11 cellular contexts compared by ENCODE assay signal in genomic region chrX:47574096-47574553, GRCh38. TPM values are rescaled to one million over a fixed set of nuclear protein-coding genes. Genes with fewer than 3 reads are reported as not detected.
DNase-seq lines count a peak whose midpoint lies in the region; ATAC-seq, FAIRE-seq and TF ChIP-seq lines count a peak whose summit lies in the region.
"Had no signal": no experiment of that assay in that cellular context is flagged by ENCODE, and none has a peak within 500 bp of the region (broad histone marks: within the 10 kb centered on the region; RNA-seq: fewer than 3 reads in every experiment).

No MANE protein-coding gene starts in this region.

- H3K9ac ChIP-seq in BLaER1, result peak overlapping the region; percentile 73
- H3K9ac ChIP-seq in K562 (ENCODE audit: insufficient read depth in 1 of 2, low read depth in 2 of 2, low read length in 2 of 2), result no peak overlapping the region

- peaks cover 26% of the 10 kb centered on the region for H3K36me3 ChIP-seq in BLaER1
- H3K36me3 ChIP-seq in K562 (ENCODE audit: control insufficient read depth, insufficient read depth, low read length), result peaks cover 30% of the 10 kb centered on the region; the same call in 2 of the 3 replicates
- H3K36me3 ChIP-seq in iPS DF 6.9 (ENCODE audit: control insufficient read depth, insufficient read depth, low read length), result no peaks in the 10 kb centered on the region; the same call in 1 of the 2 replicates

- BruUV-seq in K562 (replicated peaks; lab: Mats Ljungman, UMichigan), result no TSS peak

- FAIRE-seq in K562 (lab: Jason Lieb, UNC) (no peak), D721Med (lab: Jason Lieb, UNC) (no peak)
- FAIRE-seq: kidney had no signal

- no peak for TF ChIP-seq CTCF in K562 (IDR thresholded peaks at IDR 0.05 in 2 of 3, conservative IDR thresholded peaks at IDR 0.05 in 1 of 3; ENCODE audit: insufficient read depth in 2 of 3, low read depth in 1 of 3, low read length in 3 of 3)
- TF ChIP-seq CTCF in D721Med (IDR thresholded peaks at IDR 0.05; ENCODE audit: insufficient read depth, missing control alignments), result no peak

- no peak for TF ChIP-seq EP300 in K562 (IDR thresholded peaks at IDR 0.05; ENCODE audit: low read length)

- H4K20me1 ChIP-seq in BLaER1 (no peaks in the 10 kb centered on the region), K562 (replicated peaks; ENCODE audit: control insufficient read depth, insufficient read depth, low read length) (no peaks in the 10 kb centered on the region)

- H3K27ac ChIP-seq in BLaER1 (peak overlapping the region; percentile 89), K562 (ENCODE audit: extremely low read depth, low read depth, low read length) (no peak overlapping the region), iPS DF 6.9 (ENCODE audit: low read length) (no peak overlapping the region)
- H3K27ac ChIP-seq: PC-9 had no signal

- 100% methylated on average over 1 of the region's 40 CpGs for WGBS in K562 (ENCODE audit: insufficient coverage, low coverage, missing lambda C conversion rate)
- no CpG with 5 or more reads among the region's 40 CpGs for whole genome bisulfite sequencing in iPS DF 6.9 (ENCODE audit: insufficient coverage, insufficient read length)

- TF ChIP-seq POLR2A in K562 (conservative IDR thresholded peaks at IDR 0.05), result no peak

- DNase-seq in K562 (ENCODE audit: extremely low read depth in 1 of 4, low spot score in 3 of 4) (no peak), iPS DF 6.9 (ENCODE audit: low read depth, low spot score) (no peak), posterior vena cava (ENCODE audit: low spot score) (peak; percentile 70), NK-92 (lab: John Stamatoyannopoulos, UW; ENCODE audit: unreplicated experiment) (no peak), NCI-H1436 (lab: John Stamatoyannopoulos, UW) (no peak), D721Med (ENCODE audit: insufficient read length, low spot score) (no peak), NAMALWA (ENCODE audit: low spot score) (no peak)
- DNase-seq: NCI-H1694 treated with DMSO at 0.1 percent for 48 hours, PC-9 had no signal

- POLR2A ChIA-PET in K562 (lab: Yijun Ruan, JAX), result interaction anchor here (0.6 to 1.3 kb wide), 3 partner anchors 8 to 69 kb away, joined by 3 to 6 read pairs (median 4); partner anchors contain the start of gene TIMP1

- H3K79me2 ChIP-seq in K562 (ENCODE audit: control insufficient read depth, insufficient read depth, low read length), result no peaks in the 10 kb centered on the region

- TF ChIP-seq RAD21 in K562 (CRISPR knock-in tag; conservative IDR thresholded peaks at IDR 0.05 in 1 of 2, IDR thresholded peaks at IDR 0.05 in 1 of 2), result no peak

- peaks cover 57% of the 10 kb centered on the region for H3K4me1 ChIP-seq in BLaER1
- H3K4me1 ChIP-seq in K562 (replicated peaks in 1 of 2; ENCODE audit: control insufficient read depth in 2 of 2, insufficient read depth in 2 of 2, low read length in 2 of 2), result peaks cover 5 to 45% of the 10 kb centered on the region in 2 experiments; a peak in 3 of 5 replicates
- H3K4me1 ChIP-seq in iPS DF 6.9 (ENCODE audit: control insufficient read depth, insufficient read depth, low read length), result peaks cover 7% of the 10 kb centered on the region

- H3K9me1 ChIP-seq in K562 (ENCODE audit: control insufficient read depth, insufficient read depth, low read length), result no peaks in the 10 kb centered on the region

- no peak overlapping the region for H2AFZ ChIP-seq in K562 (ENCODE audit: low read depth, low read length)
- H2AFZ ChIP-seq: PC-9 had no signal

- H3K4me2 ChIP-seq in BLaER1, result peak overlapping the region; percentile 78
- no peak overlapping the region for H3K4me2 ChIP-seq in K562 (ENCODE audit: insufficient read depth, low read length)
- H3K4me2 ChIP-seq: PC-9 had no signal

- no peak for ATAC-seq in K562

- intact Hi-C loops in K562 (cut with micrococcal nuclease) (no loop called here), posterior vena cava (cut with DNase I) (no loop called here)

- H3K4me3 ChIP-seq in BLaER1 (peak overlapping the region; percentile 61), K562 (no peak overlapping the region), iPS DF 6.9 (ENCODE audit: low read length) (peak overlapping the region; percentile 49; the same call in 1 of the 2 replicates)
- H3K4me3 ChIP-seq: PC-9 had no signal

- CTCF ChIA-PET in K562 (lab: Yijun Ruan, JAX; ENCODE audit: low intra/inter-chr PET ratio), result no interaction called here

- in situ Hi-C loops in K562 (cut with MboI), result no loop called here

- H3K9me3 ChIP-seq in BLaER1 (peaks cover 8% of the 10 kb centered on the region; the same call in 1 of the 2 replicates), K562 (replicated peaks; ENCODE audit: control insufficient read depth, insufficient read depth, low read depth, low read length) (no peaks in the 10 kb centered on the region), iPS DF 6.9 (ENCODE audit: control insufficient read depth, insufficient read depth, low read length) (no peaks in the 10 kb centered on the region)

- H3K27me3 ChIP-seq in BLaER1, result peaks cover 4% of the 10 kb centered on the region
- no peaks in the 10 kb centered on the region for H3K27me3 ChIP-seq in K562 (ENCODE audit: control insufficient read depth in 2 of 2, insufficient read depth in 2 of 2, low read length in 2 of 2)
- H3K27me3 ChIP-seq in iPS DF 6.9 (ENCODE audit: control insufficient read depth, insufficient read depth, low read length), result no peaks in the 10 kb centered on the region

RNA-seq across cellular contexts. Expression of gene TIMP1, which starts 8.1 kb away (rescaled TPM):
- total RNA-seq in K562 (2011; cell fraction: chromatin; rRNA removed; ENCODE audit: low replicate concordance), result 280 and 965 TPM in 2 replicates
- total RNA-seq in K562 (2011; cell fraction: nucleolus; rRNA removed), result 1,302 and 2,067 TPM in 2 replicates
- total RNA-seq in K562 (2011; cell fraction: nucleoplasm; rRNA removed), result 1,014 and 1,106 TPM in 2 replicates
- total RNA-seq in K562 (2014; rRNA removed), result 203 and 272 TPM in 2 replicates
- total RNA-seq in K562 (2014; rRNA removed; fragmentation: Illumina TruSeq; extraction: Trizol), result 107 and 115 TPM in 2 replicates
- total RNA-seq in K562 (2015; rRNA removed; fragmentation: Illumina TruSeq; extraction: Trizol), result 187 and 190 TPM in 2 replicates
- total RNA-seq in K562 (2021), result 264 and 292 TPM in 2 replicates
- polyA plus RNA-seq in K562 (2011; rRNA removed), result 436 and 513 TPM in 2 replicates
- 819 and 2,428 TPM in 2 replicates for polyA plus RNA-seq in K562 (2011; cell fraction: cytosol; rRNA removed)
- polyA plus RNA-seq in K562 (2011; cell fraction: nucleus; rRNA removed), result 230 and 506 TPM in 2 replicates
- polyA plus RNA-seq in K562 (2012), result 447 and 511 TPM in 2 replicates
- 273 and 317 TPM in 2 replicates for polyA plus RNA-seq in K562 (2014; fragmentation: Illumina TruSeq; extraction: Trizol)
- polyA plus RNA-seq in K562 (2014; fragmentation: Nextera tagmentation; extraction: Ambion mirVana), result 100 to 1,000 TPM; 530 to 699 TPM
- 167 and 174 TPM in 2 replicates for polyA plus RNA-seq in K562 (2014; rRNA removed)
- polyA minus RNA-seq in K562 (2011; rRNA and poly(A)+ RNA removed), result 359 and 800 TPM in 2 replicates
- polyA minus RNA-seq in K562 (2011; cell fraction: cytosol; rRNA and poly(A)+ RNA removed), result 495 and 903 TPM in 2 replicates
- 104 and 113 TPM in 2 replicates for polyA minus RNA-seq in K562 (2011; cell fraction: nucleus; rRNA and poly(A)+ RNA removed)
- 1,000 to 10,000 TPM; 1,076 to 2,214 TPM for total RNA-seq in posterior vena cava

RNA-seq across cellular contexts. Expression of gene ARAF, which starts 13.1 kb away (rescaled TPM):
- 73.6 and 169 TPM in 2 replicates for total RNA-seq in K562 (2011; cell fraction: chromatin; rRNA removed; ENCODE audit: low replicate concordance)
- total RNA-seq in K562 (2011; cell fraction: nucleolus; rRNA removed), result 112 and 121 TPM in 2 replicates
- 88.2 and 117 TPM in 2 replicates for total RNA-seq in K562 (2011; cell fraction: nucleoplasm; rRNA removed)
- total RNA-seq in K562 (2014; rRNA removed) (22.2 and 24.5 TPM in 2 replicates), K562 (2014; rRNA removed; fragmentation: Illumina TruSeq; extraction: Trizol) (21.4 and 22.1 TPM in 2 replicates), K562 (2015; rRNA removed; fragmentation: Illumina TruSeq; extraction: Trizol) (26.1 and 29.4 TPM in 2 replicates), K562 (2021) (67.7 and 70.0 TPM in 2 replicates), posterior vena cava (10 to 100 TPM; 42.5 to 52.7 TPM)
- polyA plus RNA-seq in K562 (2011; rRNA removed) (43.0 and 57.6 TPM in 2 replicates), K562 (2014; fragmentation: Illumina TruSeq; extraction: Trizol) (48.1 and 60.1 TPM in 2 replicates), K562 (2014; fragmentation: Nextera tagmentation; extraction: Ambion mirVana) (1 to 10 TPM; 5.5 to 8.8 TPM), K562 (2014; rRNA removed) (38.6 and 42.0 TPM in 2 replicates)
- 38.6 and 60.5 TPM in 2 replicates for polyA plus RNA-seq in K562 (2011; cell fraction: cytosol; rRNA removed)
- polyA plus RNA-seq in K562 (2011; cell fraction: nucleus; rRNA removed), result 132 and 195 TPM in 2 replicates
- 46.8 and 58.0 TPM in 2 replicates for polyA plus RNA-seq in K562 (2012)
- polyA minus RNA-seq in K562 (2011; rRNA and poly(A)+ RNA removed), result 50.5 and 58.7 TPM in 2 replicates
- 33.5 and 38.0 TPM in 2 replicates for polyA minus RNA-seq in K562 (2011; cell fraction: cytosol; rRNA and poly(A)+ RNA removed)
- 54.1 and 55.8 TPM in 2 replicates for polyA minus RNA-seq in K562 (2011; cell fraction: nucleus; rRNA and poly(A)+ RNA removed)

RNA-seq across cellular contexts. Expression of gene SYN1, which starts 45.5 kb away (rescaled TPM):
- 0.88 and 1.1 TPM in 2 replicates for total RNA-seq in K562 (2011; cell fraction: chromatin; rRNA removed; ENCODE audit: low replicate concordance)
- total RNA-seq in K562 (2011; cell fraction: nucleolus; rRNA removed), result 0.26 TPM in 1 of 2 replicates, not detected in the other
- total RNA-seq in K562 (2011; cell fraction: nucleoplasm; rRNA removed), result 0.66 TPM in 1 of 2 replicates, not detected in the other
- total RNA-seq in K562 (2014; rRNA removed) (0.18 TPM in 1 of 2 replicates, not detected in the other), K562 (2014; rRNA removed; fragmentation: Illumina TruSeq; extraction: Trizol) (0.10 and 0.15 TPM in 2 replicates), K562 (2015; rRNA removed; fragmentation: Illumina TruSeq; extraction: Trizol) (not detected in 2 replicates), K562 (2021) (0.24 and 0.38 TPM in 2 replicates), posterior vena cava (1 to 10 TPM; 1.2 to 2.3 TPM)
- polyA plus RNA-seq in K562 (2011; rRNA removed) (0.01 and 0.12 TPM in 2 replicates), K562 (2014; fragmentation: Illumina TruSeq; extraction: Trizol) (0.14 and 0.28 TPM in 2 replicates), K562 (2014; fragmentation: Nextera tagmentation; extraction: Ambion mirVana) (under 1 TPM in 1 of 2 experiments, not detected in 1; 0.07 TPM), K562 (2014; rRNA removed) (0.24 TPM in 1 of 2 replicates, not detected in the other)
- 0.10 and 0.15 TPM in 2 replicates for polyA plus RNA-seq in K562 (2011; cell fraction: cytosol; rRNA removed)
- polyA plus RNA-seq in K562 (2011; cell fraction: nucleus; rRNA removed), result 0.18 and 0.42 TPM in 2 replicates
- 0.30 and 0.66 TPM in 2 replicates for polyA plus RNA-seq in K562 (2012)
- polyA minus RNA-seq in K562 (2011; rRNA and poly(A)+ RNA removed), result 0.09 and 1.2 TPM in 2 replicates
- polyA minus RNA-seq in K562 (2011; cell fraction: cytosol; rRNA and poly(A)+ RNA removed), result 0.36 and 1.2 TPM in 2 replicates
- 0.13 and 0.22 TPM in 2 replicates for polyA minus RNA-seq in K562 (2011; cell fraction: nucleus; rRNA and poly(A)+ RNA removed)
- total RNA-seq: PC-9 had no signal

RNA-seq across cellular contexts. Expression of gene CFP, which starts 55.6 kb away (rescaled TPM):
- 0.92 and 1.3 TPM in 2 replicates for total RNA-seq in K562 (2011; cell fraction: chromatin; rRNA removed; ENCODE audit: low replicate concordance)
- 0.53 and 0.67 TPM in 2 replicates for total RNA-seq in K562 (2011; cell fraction: nucleolus; rRNA removed)
- total RNA-seq in K562 (2011; cell fraction: nucleoplasm; rRNA removed), result 1.1 and 1.2 TPM in 2 replicates
- total RNA-seq in K562 (2014; rRNA removed) (0.41 and 2.1 TPM in 2 replicates), K562 (2014; rRNA removed; fragmentation: Illumina TruSeq; extraction: Trizol) (0.26 and 0.55 TPM in 2 replicates), K562 (2015; rRNA removed; fragmentation: Illumina TruSeq; extraction: Trizol) (1.1 and 1.5 TPM in 2 replicates), K562 (2021) (0.89 and 2.0 TPM in 2 replicates), posterior vena cava (1 to 10 TPM; 3.2 to 10.0 TPM)
- polyA plus RNA-seq in K562 (2011; rRNA removed) (0.28 and 0.93 TPM in 2 replicates), K562 (2014; fragmentation: Illumina TruSeq; extraction: Trizol) (0.79 and 1.2 TPM in 2 replicates), K562 (2014; fragmentation: Nextera tagmentation; extraction: Ambion mirVana) (under 1 TPM; 0.18 to 0.28 TPM), K562 (2014; rRNA removed) (1.2 and 2.0 TPM in 2 replicates)
- polyA plus RNA-seq in K562 (2011; cell fraction: cytosol; rRNA removed), result 0.72 and 0.88 TPM in 2 replicates
- 0.68 and 0.97 TPM in 2 replicates for polyA plus RNA-seq in K562 (2011; cell fraction: nucleus; rRNA removed)
- 2.0 and 5.5 TPM in 2 replicates for polyA plus RNA-seq in K562 (2012)
- polyA minus RNA-seq in K562 (2011; rRNA and poly(A)+ RNA removed), result 0.07 and 0.09 TPM in 2 replicates
- 0.48 TPM in 1 of 2 replicates, not detected in the other for polyA minus RNA-seq in K562 (2011; cell fraction: cytosol; rRNA and poly(A)+ RNA removed)
- 0.27 and 0.56 TPM in 2 replicates for polyA minus RNA-seq in K562 (2011; cell fraction: nucleus; rRNA and poly(A)+ RNA removed)
